1 cellular context compared by ENCODE assay signal in genomic region chr5:78598973-78599372, GRCh38.
TF ChIP-seq lines count a peak whose summit lies in the region.

No MANE protein-coding gene starts in this region.

TF ChIP-seq in K562, 482 proteins besides CTCF, POLR2A, EP300 and RAD21:
- TF ChIP-seq ZBTB40 (IDR thresholded peaks at IDR 0.05): peak; percentile 67; the same call in 1 of the 2 replicates
- peak; percentile 56; the same call in 1 of the 2 replicates for TF ChIP-seq ZBTB40 (CRISPR knock-in tag; IDR thresholded peaks at IDR 0.05)
- TF ChIP-seq GABPB2 (CRISPR knock-in tag; conservative IDR thresholded peaks at IDR 0.05): no peak
